In the genomic region with DNA sequence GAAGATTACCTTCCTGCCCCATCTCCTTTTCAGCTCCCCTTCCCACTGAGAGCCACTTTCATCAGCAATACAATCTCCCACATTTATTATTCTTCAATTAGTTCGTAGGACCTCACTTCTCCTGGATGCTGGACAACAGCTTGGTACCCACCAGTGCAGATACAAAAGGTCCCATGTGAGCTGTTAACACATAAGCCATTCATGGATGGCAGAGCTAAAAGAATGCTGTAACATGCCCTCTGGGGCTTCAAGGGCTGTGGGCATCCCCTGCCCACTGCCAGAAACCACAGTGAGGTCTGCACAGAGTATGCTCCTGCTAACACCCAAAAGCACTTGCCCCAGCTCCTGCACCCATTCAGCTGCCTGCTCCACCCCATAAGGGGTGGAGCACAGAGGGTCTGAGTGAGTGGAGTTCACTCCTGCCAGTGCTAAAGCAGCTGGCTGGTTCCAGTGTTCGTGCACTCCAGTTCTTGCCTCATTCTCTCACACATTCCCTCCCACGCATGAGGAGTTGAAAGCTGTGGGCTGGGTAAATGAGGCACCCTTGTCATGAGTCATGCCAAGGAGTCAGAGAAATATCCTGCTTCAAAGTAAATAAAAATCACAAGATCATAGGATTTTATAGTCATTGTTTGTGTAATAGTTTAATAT, we compare ENCODE assay signal across 9 cellular contexts.
DNase-seq lines count a peak whose midpoint lies in the region; ATAC-seq and TF ChIP-seq lines count a peak whose summit lies in the region.
"Had no signal": no experiment of that assay in that cellular context is flagged by ENCODE, and none has a peak within 500 bp of the region (broad histone marks: within the 10 kb centered on the region; RNA-seq: fewer than 3 reads in every experiment).

No MANE protein-coding gene starts in this region.

- no peaks in the 10 kb centered on the region for H4K20me1 ChIP-seq in mammary epithelial cell (ENCODE audit: insufficient read depth, low read length)

- H3K79me2 ChIP-seq in mammary epithelial cell (ENCODE audit: insufficient read depth, low read length), result no peaks in the 10 kb centered on the region

- TF ChIP-seq POLR2A in suprapubic skin (IDR thresholded peaks at IDR 0.05), result no peak

- peak; percentile 96 for DNase-seq in mammary epithelial cell
- peak; percentile 9 to 26 for DNase-seq in stimulated activated CD8-positive, alpha-beta memory T cell treated with anti-CD3 and anti-CD28 coated beads, Interleukin-15, amount 100 ng/mL, for 48 hours (ENCODE audit: low read depth in 2 of 2)
- no peak for DNase-seq in suprapubic skin (ENCODE audit: low spot score in 2 of 2)
- DNase-seq in effector CD8-positive, alpha-beta T cell (lab: John Stamatoyannopoulos, UW), result no peak
- no peak for DNase-seq in GM13977 (ENCODE audit: low spot score)

- no peak overlapping the region for H2AFZ ChIP-seq in mammary epithelial cell (ENCODE audit: low read depth, low read length)

- H3K9ac ChIP-seq in mammary epithelial cell (ENCODE audit: insufficient read depth, low read length), result no peak overlapping the region

- WGBS in mammary epithelial cell (ENCODE audit: low coverage, missing lambda C conversion rate), result 0% methylated on average over 2 of the region's 3 CpGs
- whole genome bisulfite sequencing in suprapubic skin, result 44% methylated on average over 3 of the region's 3 CpGs

- in situ Hi-C loops in mammary epithelial cell (cut with MboI; ENCODE audit: low sequenced_read_pairs in 2 of 2), result no loop called here
- in situ Hi-C loops in GM13977 (cut with MboI; ENCODE audit: low pct_unique_long_range_greater_than_20kb, low sequenced_read_pairs, unreplicated experiment), result no loop called here

- no peaks in the 10 kb centered on the region for H3K9me3 ChIP-seq in mammary epithelial cell (replicated peaks; ENCODE audit: insufficient read depth, low read length)
- no peaks in the 10 kb centered on the region for H3K9me3 ChIP-seq in suprapubic skin
- H3K9me3 ChIP-seq: neutrophil had no signal

- H3K4me3 ChIP-seq in mammary epithelial cell (replicated peaks in 1 of 3; ENCODE audit: insufficient read depth in 1 of 3, low read depth in 2 of 3, low read length in 3 of 3) (no peak overlapping the region), suprapubic skin (no peak overlapping the region)

- TF ChIP-seq CTCF in 22Rv1 (IDR thresholded peaks at IDR 0.05) (no peak), mammary epithelial cell (conservative IDR thresholded peaks at IDR 0.05 in 1 of 2, IDR thresholded peaks at IDR 0.05 in 1 of 2; ENCODE audit: extremely low read depth in 1 of 2, insufficient read depth in 1 of 2, low read depth in 1 of 2, low read length in 2 of 2) (no peak), suprapubic skin (IDR thresholded peaks at IDR 0.05) (no peak), GM13977 (IDR thresholded peaks at IDR 0.05; ENCODE audit: extremely low read depth, insufficient read depth, missing control alignments) (no peak)

- BruUV-seq in mammary epithelial cell (replicated peaks; lab: Mats Ljungman, UMichigan), result no TSS peak

- H3K27ac ChIP-seq in 22Rv1 (peak overlapping the region; percentile 71), mammary epithelial cell (ENCODE audit: insufficient read depth, low read depth, low read length) (no peak overlapping the region), suprapubic skin (no peak overlapping the region)
- H3K27ac ChIP-seq: neutrophil had no signal

- no peaks in the 10 kb centered on the region for H3K27me3 ChIP-seq in mammary epithelial cell (ENCODE audit: insufficient read depth, low read length)
- no peaks in the 10 kb centered on the region for H3K27me3 ChIP-seq in suprapubic skin
- H3K27me3 ChIP-seq: neutrophil had no signal

- peak overlapping the region; percentile 1 for H3K4me2 ChIP-seq in mammary epithelial cell (ENCODE audit: insufficient read depth, low read depth, low read length)

- dilution Hi-C loops in mammary epithelial cell (cut with HindIII; ENCODE audit: low sequenced_read_pairs), result no loop called here

- intact Hi-C loops in mammary epithelial cell (cut with micrococcal nuclease), result loop anchor here (5.0 kb wide), 1 partner anchor 42 kb away; no protein-coding TSS in a partner anchor

- no peak for TF ChIP-seq EP300 in suprapubic skin (IDR thresholded peaks at IDR 0.05)

- ATAC-seq in GM19467 (IDR thresholded peaks at IDR 0.05; ENCODE audit: unreplicated experiment), result peak; percentile 59
- ATAC-seq in HG03521 (IDR thresholded peaks at IDR 0.05; ENCODE audit: unreplicated experiment), result peak; percentile 77

- CTCF ChIA-PET in mammary epithelial cell (lab: Charles Lee; ENCODE audit: low non-redundant PET), result no interaction called here

- H3K4me1 ChIP-seq in mammary epithelial cell (ENCODE audit: insufficient read depth, low read length) (peaks cover 34% of the 10 kb centered on the region), suprapubic skin (no peaks in the 10 kb centered on the region)

- no peaks in the 10 kb centered on the region for H3K36me3 ChIP-seq in mammary epithelial cell (ENCODE audit: insufficient read depth, low read length)
- H3K36me3 ChIP-seq in suprapubic skin, result no peaks in the 10 kb centered on the region
- H3K36me3 ChIP-seq: neutrophil had no signal

Comparison
In these comparisons a context has a peak if more than half of its experiments do, and no peak if none do; other contexts are left out.
1. DNase-seq: peak in mammary epithelial cell (single experiment) and stimulated activated CD8-positive, alpha-beta memory T cell treated with anti-CD3 and anti-CD28 coated beads, Interleukin-15, amount 100 ng/mL, for 48 hours (2 of 2); none in suprapubic skin (0 of 2), effector CD8-positive, alpha-beta T cell (single experiment) and GM13977 (single experiment).